Comparison of ENCODE assay signal across 1 cellular context in the genomic region with DNA sequence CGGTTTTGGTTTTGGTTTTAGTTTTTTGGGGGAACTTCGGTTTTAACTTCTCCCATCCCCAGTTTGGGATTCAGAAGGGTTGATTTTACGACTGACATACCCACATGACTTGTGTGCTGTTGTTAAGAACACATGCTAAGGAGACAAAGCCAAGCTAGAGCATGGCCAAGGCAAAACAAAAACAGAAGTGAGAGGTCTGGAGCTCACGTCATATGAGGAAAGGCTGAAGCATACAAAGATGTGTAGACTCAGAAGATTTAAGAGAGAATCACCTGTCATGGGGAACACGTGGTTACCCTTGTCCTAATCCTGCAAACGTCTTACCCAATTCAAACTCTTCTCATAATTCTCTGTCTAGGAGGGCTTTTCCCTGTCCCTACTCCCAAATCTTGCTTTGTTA.
TF ChIP-seq lines count a peak whose summit lies in the region.

No MANE protein-coding gene starts in this region.

TF ChIP-seq in GM12878, 131 proteins besides CTCF, POLR2A, EP300 and RAD21 (continued from another document):
- no peak for TF ChIP-seq POLR2AphosphoS2 (IDR thresholded peaks at IDR 0.05; ENCODE audit: low read depth, low read length)
- TF ChIP-seq HDAC6 (IDR thresholded peaks at IDR 0.05; ENCODE audit: unreplicated experiment): no peak
- TF ChIP-seq, protein P1, sequence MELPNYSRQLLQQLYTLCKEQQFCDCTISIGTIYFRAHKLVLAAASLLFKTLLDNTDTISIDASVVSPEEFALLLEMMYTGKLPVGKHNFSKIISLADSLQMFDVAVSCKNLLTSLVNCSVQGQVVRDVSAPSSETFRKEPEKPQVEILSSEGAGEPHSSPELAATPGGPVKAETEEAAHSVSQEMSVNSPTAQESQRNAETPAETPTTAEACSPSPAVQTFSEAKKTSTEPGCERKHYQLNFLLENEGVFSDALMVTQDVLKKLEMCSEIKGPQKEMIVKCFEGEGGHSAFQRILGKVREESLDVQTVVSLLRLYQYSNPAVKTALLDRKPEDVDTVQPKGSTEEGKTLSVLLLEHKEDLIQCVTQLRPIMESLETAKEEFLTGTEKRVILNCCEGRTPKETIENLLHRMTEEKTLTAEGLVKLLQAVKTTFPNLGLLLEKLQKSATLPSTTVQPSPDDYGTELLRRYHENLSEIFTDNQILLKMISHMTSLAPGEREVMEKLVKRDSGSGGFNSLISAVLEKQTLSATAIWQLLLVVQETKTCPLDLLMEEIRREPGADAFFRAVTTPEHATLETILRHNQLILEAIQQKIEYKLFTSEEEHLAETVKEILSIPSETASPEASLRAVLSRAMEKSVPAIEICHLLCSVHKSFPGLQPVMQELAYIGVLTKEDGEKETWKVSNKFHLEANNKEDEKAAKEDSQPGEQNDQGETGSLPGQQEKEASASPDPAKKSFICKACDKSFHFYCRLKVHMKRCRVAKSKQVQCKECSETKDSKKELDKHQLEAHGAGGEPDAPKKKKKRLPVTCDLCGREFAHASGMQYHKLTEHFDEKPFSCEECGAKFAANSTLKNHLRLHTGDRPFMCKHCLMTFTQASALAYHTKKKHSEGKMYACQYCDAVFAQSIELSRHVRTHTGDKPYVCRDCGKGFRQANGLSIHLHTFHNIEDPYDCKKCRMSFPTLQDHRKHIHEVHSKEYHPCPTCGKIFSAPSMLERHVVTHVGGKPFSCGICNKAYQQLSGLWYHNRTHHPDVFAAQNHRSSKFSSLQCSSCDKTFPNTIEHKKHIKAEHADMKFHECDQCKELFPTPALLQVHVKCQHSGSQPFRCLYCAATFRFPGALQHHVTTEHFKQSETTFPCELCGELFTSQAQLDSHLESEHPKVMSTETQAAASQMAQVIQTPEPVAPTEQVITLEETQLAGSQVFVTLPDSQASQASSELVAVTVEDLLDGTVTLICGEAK (IDR thresholded peaks at IDR 0.05; ENCODE audit: borderline replicate concordance): no peak
- no peak for TF ChIP-seq USF2 (IDR thresholded peaks at IDR 0.05; ENCODE audit: borderline replicate concordance, low read depth, low read length)
- no peak for TF ChIP-seq NBN (IDR thresholded peaks at IDR 0.05)
- TF ChIP-seq MEF2A (IDR thresholded peaks at IDR 0.05; ENCODE audit: insufficient read depth, low read depth, low read length): no peak
